In genomic region chr7:36286241-36286640, GRCh38 we compare ENCODE assay signal across 10 cellular contexts.
DNase-seq lines count a peak whose midpoint lies in the region; ATAC-seq and TF ChIP-seq lines count a peak whose summit lies in the region.
"Had no signal": no experiment of that assay in that cellular context is flagged by ENCODE, and none has a peak within 500 bp of the region (broad histone marks: within the 10 kb centered on the region; RNA-seq: fewer than 3 reads in every experiment).

No MANE protein-coding gene starts in this region.

- CTCF ChIA-PET in IMR-90 (lab: Yijun Ruan, JAX): no interaction called here

- H3K36me3 ChIP-seq in IMR-90 (ENCODE audit: control insufficient read depth, insufficient read depth, low read length): peaks cover 17% of the 10 kb centered on the region; the same call in 1 of the 2 replicates

- H4K20me1 ChIP-seq in IMR-90 (ENCODE audit: insufficient read depth, low read length): no peaks in the 10 kb centered on the region

- H3K27me3 ChIP-seq in IMR-90 (ENCODE audit: control insufficient read depth, insufficient read depth, low read length): no peaks in the 10 kb centered on the region
- H3K27me3 ChIP-seq: sigmoid colon, SJSA1 had no signal

- no peak overlapping the region for H3K27ac ChIP-seq in IMR-90 (ENCODE audit: insufficient read depth, low read length)
- H3K27ac ChIP-seq: SJSA1 had no signal

- H3K79me1 ChIP-seq in IMR-90 (ENCODE audit: low read depth in 1 of 2, low read length in 2 of 2): peaks cover 0 to 4% of the 10 kb centered on the region in 2 experiments; a peak in 1 of 4 replicates

- in situ Hi-C loops in IMR-90 (cut with MboI; ENCODE audit: low sequenced_read_pairs): no loop called here

- H3K9ac ChIP-seq in IMR-90 (ENCODE audit: low read depth, low read length): no peak overlapping the region

- no peak overlapping the region for H2AFZ ChIP-seq in IMR-90 (replicated peaks; ENCODE audit: low read length, poor library complexity)

- DNase-seq in IMR-90 (no peak), AG20443 (ENCODE audit: low spot score) (no peak), retina (no peak)
- peak; percentile 47 for DNase-seq in activated CD4-positive, alpha-beta T cell treated with anti-CD3 and anti-CD28 coated beads, Interleukin-2, amount 50 U/mL, for 1 hour
- peak; percentile 64 for DNase-seq in effector CD4-positive, alpha-beta T cell
- DNase-seq: MM.1S had no signal

- POLR2A ChIA-PET in IMR-90 (lab: Charles Lee; ENCODE audit: unreplicated experiment): no interaction called here

- H3K23ac ChIP-seq in IMR-90 (ENCODE audit: low read depth, low read length): no peak overlapping the region

- H3K9me3 Mint-ChIP-seq in stimulated activated memory B cell treated with anti-CD40 and anti-IgM and Interleukin-4, amounts not matched to agents 10 μg/mL and 1 μg/mL and 100 μg/mL, for 72 hours: no peaks in the 10 kb centered on the region

- H2BK20ac ChIP-seq in IMR-90 (ENCODE audit: low read depth, low read length): no peak overlapping the region

- no peak for TF ChIP-seq POLR2A in IMR-90 (IDR thresholded peaks at IDR 0.05; ENCODE audit: low read depth, low read length)

- no peak overlapping the region for H3K4me2 ChIP-seq in IMR-90 (ENCODE audit: low read depth, low read length)

- H3K56ac ChIP-seq in IMR-90 (ENCODE audit: extremely low read depth, insufficient read depth, low read length): no peak overlapping the region

- H3K4ac ChIP-seq in IMR-90 (ENCODE audit: low read depth, low read length): peak overlapping the region; percentile 17; the same call in 1 of the 2 replicates

- H2BK5ac ChIP-seq in IMR-90 (ENCODE audit: low read depth, low read length, poor library complexity, severe bottlenecking): no peak overlapping the region

- peak overlapping the region; percentile 74 for H3K27ac Mint-ChIP-seq in stimulated activated memory B cell treated with anti-CD40 and anti-IgM and Interleukin-4, amounts not matched to agents 10 μg/mL and 1 μg/mL and 100 μg/mL, for 72 hours

- H2AK9ac ChIP-seq in IMR-90 (replicated peaks; ENCODE audit: low read depth, low read length, poor library complexity): peak overlapping the region; percentile 74

- no CpG with 5 or more reads among the region's 2 CpGs for WGBS in IMR-90 (ENCODE audit: extremely low coverage in 2 of 2, insufficient read length in 1 of 2), 2 experiments

- H3K4me1 ChIP-seq in IMR-90 (ENCODE audit: control insufficient read depth, insufficient read depth, low read length): peaks cover 12% of the 10 kb centered on the region

- H3K4me1 Mint-ChIP-seq in stimulated activated memory B cell treated with anti-CD40 and anti-IgM and Interleukin-4, amounts not matched to agents 10 μg/mL and 1 μg/mL and 100 μg/mL, for 72 hours: peaks cover 65% of the 10 kb centered on the region

- ATAC-seq in IMR-90 (ENCODE audit: low read depth) (no peak), HG02759 (IDR thresholded peaks at IDR 0.05; ENCODE audit: unreplicated experiment) (no peak)
- ATAC-seq in stimulated activated memory B cell treated with anti-CD40 and anti-IgM and Interleukin-4, amounts not matched to agents 10 μg/mL and 1 μg/mL and 100 μg/mL, for 72 hours: no peak

- no peak for TF ChIP-seq RAD21 in IMR-90 (IDR thresholded peaks at IDR 0.05; ENCODE audit: low read length)

- no peak overlapping the region for H2BK15ac ChIP-seq in IMR-90 (ENCODE audit: low read depth, low read length)

- H3K9me1 ChIP-seq in IMR-90 (ENCODE audit: insufficient read depth, low read length): peaks cover 4% of the 10 kb centered on the region

- no peak overlapping the region for H4K8ac ChIP-seq in IMR-90 (ENCODE audit: low read depth in 2 of 2, low read length in 2 of 2)

- peak overlapping the region; percentile 32 for H3K4me3 Mint-ChIP-seq in stimulated activated memory B cell treated with anti-CD40 and anti-IgM and Interleukin-4, amounts not matched to agents 10 μg/mL and 1 μg/mL and 100 μg/mL, for 72 hours

- H4K91ac ChIP-seq in IMR-90 (ENCODE audit: insufficient read depth, low read depth, low read length): no peak overlapping the region; the same call in 1 of the 2 replicates

- H3K36me3 Mint-ChIP-seq in stimulated activated memory B cell treated with anti-CD40 and anti-IgM and Interleukin-4, amounts not matched to agents 10 μg/mL and 1 μg/mL and 100 μg/mL, for 72 hours: no peaks in the 10 kb centered on the region

- no peak overlapping the region for H3K14ac ChIP-seq in IMR-90 (replicated peaks; ENCODE audit: low read depth, low read length)

- BruUV-seq in IMR-90 (replicated peaks; lab: Mats Ljungman, UMichigan): no TSS peak

- intact Hi-C loops in IMR-90 (cut with micrococcal nuclease): no loop called here

- H3K9me3 ChIP-seq in IMR-90 (ENCODE audit: control insufficient read depth, insufficient read depth, low read length): no peaks in the 10 kb centered on the region
- H3K9me3 ChIP-seq: sigmoid colon, SJSA1 had no signal

- H2BK120ac ChIP-seq in IMR-90 (ENCODE audit: low read depth, low read length): no peak overlapping the region; the same call in 1 of the 2 replicates

- H2AK5ac ChIP-seq in IMR-90 (ENCODE audit: low read depth, low read length): peak overlapping the region; percentile 77

- TF ChIP-seq CTCF in IMR-90 (conservative IDR thresholded peaks at IDR 0.05; ENCODE audit: low read depth, low read length): no peak

- H4K5ac ChIP-seq in IMR-90 (ENCODE audit: low read depth, low read length): no peak overlapping the region

- dilution Hi-C loops in IMR-90 (cut with HindIII; ENCODE audit: low sequenced_read_pairs, unreplicated experiment): no loop called here

- no peak overlapping the region for H3K18ac ChIP-seq in IMR-90 (ENCODE audit: low read depth, low read length)

- no peak overlapping the region for H3K4me3 ChIP-seq in IMR-90 (ENCODE audit: insufficient read depth, low read depth, low read length)
- H3K4me3 ChIP-seq: sigmoid colon, SJSA1 had no signal

- H3K27me3 Mint-ChIP-seq in stimulated activated memory B cell treated with anti-CD40 and anti-IgM and Interleukin-4, amounts not matched to agents 10 μg/mL and 1 μg/mL and 100 μg/mL, for 72 hours: no peaks in the 10 kb centered on the region

TF ChIP-seq in IMR-90, 13 proteins besides CTCF, POLR2A, EP300 and RAD21:
- TF ChIP-seq USF2 (IDR thresholded peaks at IDR 0.05; ENCODE audit: low read depth, low read length): no peak
- no peak for TF ChIP-seq BHLHE40 (IDR thresholded peaks at IDR 0.05; ENCODE audit: low read depth, low read length)
- no peak for TF ChIP-seq MXI1 (IDR thresholded peaks at IDR 0.05; ENCODE audit: borderline replicate concordance, low read depth, low read length)
- no peak for TF ChIP-seq MAZ (IDR thresholded peaks at IDR 0.05; ENCODE audit: borderline replicate concordance, low read depth, low read length)
- no peak for TF ChIP-seq CHD1 (IDR thresholded peaks at IDR 0.05; ENCODE audit: low read depth, low read length)
- no peak for TF ChIP-seq MAFK (IDR thresholded peaks at IDR 0.05; ENCODE audit: low read depth, low read length)
- TF ChIP-seq FOS (IDR thresholded peaks at IDR 0.05; ENCODE audit: low read depth, low read length): no peak
- no peak for TF ChIP-seq CEBPB (IDR thresholded peaks at IDR 0.05; ENCODE audit: low read depth, low read length)
- no peak for TF ChIP-seq NFE2L2 (IDR thresholded peaks at IDR 0.05; ENCODE audit: low read depth, low read length)
- TF ChIP-seq RFX5 (IDR thresholded peaks at IDR 0.05; ENCODE audit: low read depth, low read length): no peak
- TF ChIP-seq SMC3 (IDR thresholded peaks at IDR 0.05; ENCODE audit: low read depth, low read length): no peak
- no peak for TF ChIP-seq ELK1 (IDR thresholded peaks at IDR 0.05; ENCODE audit: borderline replicate concordance, low read depth, low read length)
- no peak for TF ChIP-seq RCOR1 (IDR thresholded peaks at IDR 0.05; ENCODE audit: insufficient replicate concordance, low read length)

Comparison
In these comparisons a context has a peak if more than half of its experiments do, and no peak if none do; other contexts are left out.
1. DNase-seq: peak in activated CD4-positive, alpha-beta T cell treated with anti-CD3 and anti-CD28 coated beads, Interleukin-2, amount 50 U/mL, for 1 hour (single experiment) and effector CD4-positive, alpha-beta T cell (single experiment); none in IMR-90 (single experiment), AG20443 (single experiment) and retina (single experiment).